Comparison of ENCODE assay signal across 15 cellular contexts in genomic region chrX:77628294-77629025, GRCh38.
DNase-seq lines count a peak whose midpoint lies in the region; ATAC-seq and TF ChIP-seq lines count a peak whose summit lies in the region.
"Had no signal": no experiment of that assay in that cellular context is flagged by ENCODE, and none has a peak within 500 bp of the region (broad histone marks: within the 10 kb centered on the region; RNA-seq: fewer than 3 reads in every experiment).

No MANE protein-coding gene starts in this region.

- no peak overlapping the region for H3K4me3 ChIP-seq in left ventricle myocardium inferior
- H3K4me3 ChIP-seq: testis had no signal

- no peak for DNase-seq in left ventricle myocardium inferior
- DNase-seq in left ventricle myocardium superior: no peak
- DNase-seq in OCI-M1 (lab: John Stamatoyannopoulos, UW): peak; percentile 33
- peak; percentile 0 to 2 for DNase-seq in dermis microvascular lymphatic vessel endothelial cell (ENCODE audit: low read depth in 2 of 2)
- DNase-seq in activated effector memory CD4-positive, alpha-beta T cell treated with anti-CD3 and anti-CD28 coated beads, Interleukin-2, amount 50 U/mL, for 16 hours: no peak
- no peak for DNase-seq in SW480 (ENCODE audit: low spot score)
- no peak for DNase-seq in AG08396 (ENCODE audit: low spot score)
- no peak for DNase-seq in NCI-H1436 treated with DMSO at 0.1 percent for 48 hours (lab: John Stamatoyannopoulos, UW)
- DNase-seq: activated CD4-positive, alpha-beta T cell treated with anti-CD3 and anti-CD28 coated beads, Interleukin-2, amount 50 U/mL, for 4 hours; effector memory CD8-positive, alpha-beta T cell; NCI-H1105 treated with DMSO at 0.1 percent for 48 hours; NCI-H510A treated with DMSO at 0.1 percent for 48 hours; posterior cingulate gyrus; T-helper 9 cell; testis had no signal

- peak; percentile 21 for TF ChIP-seq CTCF in left ventricle myocardium inferior (IDR thresholded peaks at IDR 0.05; ENCODE audit: borderline replicate concordance)

- no peaks in the 10 kb centered on the region for H3K27me3 ChIP-seq in left ventricle myocardium inferior (ENCODE audit: low read depth)
- H3K27me3 ChIP-seq: testis had no signal

- no peaks in the 10 kb centered on the region for H3K4me1 ChIP-seq in left ventricle myocardium inferior
- H3K4me1 ChIP-seq: testis had no signal

- no peaks in the 10 kb centered on the region for H3K9me3 ChIP-seq in left ventricle myocardium inferior (replicated peaks)
- H3K9me3 ChIP-seq: testis had no signal

- intact Hi-C loops in left ventricle myocardium inferior (cut with micrococcal nuclease): no loop called here
- intact Hi-C loops in left ventricle myocardium superior (cut with micrococcal nuclease): no loop called here

- H3K36me3 ChIP-seq in left ventricle myocardium inferior: peaks cover 18% of the 10 kb centered on the region

- ATAC-seq in left ventricle myocardium superior: no peak
- ATAC-seq: effector memory CD8-positive, alpha-beta T cell had no signal

- H3K27ac ChIP-seq in left ventricle myocardium inferior (replicated peaks): no peak overlapping the region
- H3K27ac ChIP-seq: testis had no signal

Comparison
In these comparisons a context has a peak if more than half of its experiments do, and no peak if none do; other contexts are left out.
1. DNase-seq: peak in OCI-M1 (single experiment) and dermis microvascular lymphatic vessel endothelial cell (2 of 2); none in left ventricle myocardium inferior (single experiment), left ventricle myocardium superior (single experiment), activated effector memory CD4-positive, alpha-beta T cell treated with anti-CD3 and anti-CD28 coated beads, Interleukin-2, amount 50 U/mL, for 16 hours (single experiment), SW480 (single experiment), AG08396 (single experiment) and NCI-H1436 treated with DMSO at 0.1 percent for 48 hours (single experiment).